In the genomic region with DNA sequence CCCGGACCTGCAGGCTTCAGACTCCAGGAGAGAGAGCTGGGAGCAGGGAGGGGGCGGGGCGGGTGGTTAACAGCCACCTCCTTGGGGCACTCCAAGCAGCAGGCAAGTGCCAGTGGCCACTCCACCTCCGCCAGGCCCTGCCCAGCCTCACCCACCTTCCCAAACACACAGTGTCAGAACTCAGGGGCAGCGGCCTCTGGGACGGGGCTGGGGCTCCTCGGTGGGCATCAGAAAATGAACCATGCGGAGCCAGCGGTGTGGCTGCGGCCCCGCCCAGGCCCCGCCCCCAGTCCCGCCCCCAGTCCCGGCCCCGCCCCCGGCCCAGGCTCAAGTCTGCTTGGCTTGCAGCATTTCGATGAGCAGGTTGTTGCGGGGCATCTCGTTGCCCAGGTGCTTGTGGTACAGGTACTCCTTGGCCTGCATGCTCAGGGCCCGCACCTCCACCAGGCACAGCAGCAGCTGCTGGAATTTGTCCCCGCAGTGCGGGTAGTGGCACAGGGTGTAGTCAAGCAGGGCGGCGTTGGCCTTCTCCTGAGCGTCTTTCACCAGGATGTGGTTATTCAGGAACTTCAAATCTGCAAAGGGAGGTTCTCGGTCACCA, we compare ENCODE assay signal across 23 cellular contexts. TPM values are rescaled to one million over a fixed set of nuclear protein-coding genes. Genes with fewer than 3 reads are reported as not detected.
DNase-seq lines count a peak whose midpoint lies in the region; ATAC-seq, FAIRE-seq and TF ChIP-seq lines count a peak whose summit lies in the region.
"Had no signal": no experiment of that assay in that cellular context is flagged by ENCODE, and none has a peak within 500 bp of the region (broad histone marks: within the 10 kb centered on the region; RNA-seq: fewer than 3 reads in every experiment).

No MANE protein-coding gene starts in this region.

- H3K27me3 ChIP-seq in mammary epithelial cell (ENCODE audit: insufficient read depth, low read length), result peaks cover 22% of the 10 kb centered on the region
- peaks cover 18% of the 10 kb centered on the region for H3K27me3 ChIP-seq in NT2/D1 (ENCODE audit: insufficient read depth, insufficient read length)
- H3K27me3 ChIP-seq in iPS-15b (ENCODE audit: control insufficient read depth, insufficient read depth, low read length), result peaks cover 46% of the 10 kb centered on the region
- peaks cover 4 to 16% of the 10 kb centered on the region in 2 donors for H3K27me3 ChIP-seq in small intestine (ENCODE audit: control insufficient read depth in 2 of 2, insufficient read depth in 2 of 2, low read length in 2 of 2)

- no peaks in the 10 kb centered on the region for H3K79me2 ChIP-seq in mammary epithelial cell (ENCODE audit: insufficient read depth, low read length)

- CTCF ChIA-PET in mammary epithelial cell (lab: Charles Lee; ENCODE audit: low non-redundant PET), result no interaction called here

- H3K4me1 ChIP-seq in mammary epithelial cell (ENCODE audit: insufficient read depth, low read length) (no peaks in the 10 kb centered on the region), NT2/D1 (ENCODE audit: insufficient read depth, insufficient read length) (peaks cover 32% of the 10 kb centered on the region), iPS-15b (ENCODE audit: control insufficient read depth, insufficient read depth, low read length) (peaks cover 11% of the 10 kb centered on the region), small intestine (ENCODE audit: control insufficient read depth in 2 of 2, insufficient read depth in 1 of 2, low read depth in 1 of 2, low read length in 1 of 2) (no peaks in the 10 kb centered on the region)

- intact Hi-C loops in mammary epithelial cell (cut with micrococcal nuclease), result no loop called here

- no peaks in the 10 kb centered on the region for H3K36me3 ChIP-seq in mammary epithelial cell (ENCODE audit: insufficient read depth, low read length)
- no peaks in the 10 kb centered on the region for H3K36me3 ChIP-seq in NT2/D1 (ENCODE audit: insufficient read depth, insufficient read length, low read length)
- H3K36me3 ChIP-seq in iPS-15b (ENCODE audit: control insufficient read depth, insufficient read depth, low read length), result no peaks in the 10 kb centered on the region
- H3K36me3 ChIP-seq in small intestine (ENCODE audit: control insufficient read depth in 2 of 2, insufficient read depth in 2 of 2, low read length in 2 of 2), result no peaks in the 10 kb centered on the region
- H3K36me3 ChIP-seq: colonic mucosa, neutrophil, WERI-Rb-1 had no signal

- H3K27ac ChIP-seq in mammary epithelial cell (ENCODE audit: insufficient read depth, low read depth, low read length) (no peak overlapping the region), small intestine (ENCODE audit: low read depth in 1 of 2, low read length in 1 of 2) (no peak overlapping the region)
- H3K27ac ChIP-seq: body of pancreas, colonic mucosa, neutrophil, WERI-Rb-1 had no signal

- BruUV-seq in mammary epithelial cell (replicated peaks; lab: Mats Ljungman, UMichigan), result no TSS peak

- 65% methylated on average over 8 of the region's 26 CpGs for WGBS in mammary epithelial cell (ENCODE audit: low coverage, missing lambda C conversion rate)
- 19 to 39% (median 27%) methylated on average over 26 of the region's 26 CpGs for WGBS in small intestine, 3 donors

- no peak overlapping the region for H3K4me2 ChIP-seq in mammary epithelial cell (ENCODE audit: insufficient read depth, low read depth, low read length)

- no peak for FAIRE-seq in small intestine (lab: Jason Lieb, UNC)
- FAIRE-seq: frontal cortex, islet of Langerhans had no signal

- H3K9ac ChIP-seq in mammary epithelial cell (ENCODE audit: insufficient read depth, low read length) (no peak overlapping the region), NT2/D1 (ENCODE audit: insufficient read length, low read depth) (peak overlapping the region; percentile 53), iPS-15b (ENCODE audit: low read depth, low read length) (no peak overlapping the region)

- no peak overlapping the region for H2AFZ ChIP-seq in mammary epithelial cell (ENCODE audit: low read depth, low read length)

- peaks cover 2% of the 10 kb centered on the region for H4K20me1 ChIP-seq in mammary epithelial cell (ENCODE audit: insufficient read depth, low read length)

- TF ChIP-seq CTCF in mammary epithelial cell (conservative IDR thresholded peaks at IDR 0.05 in 1 of 2, IDR thresholded peaks at IDR 0.05 in 1 of 2; ENCODE audit: extremely low read depth in 1 of 2, insufficient read depth in 1 of 2, low read depth in 1 of 2, low read length in 2 of 2), result no peak
- no peak for TF ChIP-seq CTCF in foreskin fibroblast (IDR thresholded peaks at IDR 0.05; ENCODE audit: low read depth, low read length)

- DNase-seq in T47D (ENCODE audit: low read depth in 1 of 2, low spot score in 1 of 2) (peak; percentile 54 to 84), mammary epithelial cell (no peak), NT2/D1 (ENCODE audit: low read depth, low spot score) (no peak), small intestine (peak; percentile 5), foreskin fibroblast (no peak)
- DNase-seq: activated CD8-positive, alpha-beta T cell treated with anti-CD3 and anti-CD28 coated beads, Interleukin-2, amount 10 ng/mL, durations not matched to agents 7 days and 5 days; activated T-cell treated with anti-CD3 and anti-CD28 coated beads, Interleukin-2, amount 50 U/mL, for 48 hours; body of pancreas; CD4-positive, alpha-beta memory T cell; colonic mucosa; KBM-7; NCI-H1092; NCI-H774; RPMI8226; WERI-Rb-1 had no signal

- H3K9me3 ChIP-seq in mammary epithelial cell (replicated peaks; ENCODE audit: insufficient read depth, low read length) (no peaks in the 10 kb centered on the region), NT2/D1 (ENCODE audit: insufficient read depth, low read length) (no peaks in the 10 kb centered on the region), iPS-15b (ENCODE audit: control insufficient read depth, insufficient read depth, low read length) (no peaks in the 10 kb centered on the region), small intestine (ENCODE audit: control insufficient read depth, low read depth) (no peaks in the 10 kb centered on the region)
- H3K9me3 ChIP-seq: body of pancreas, colonic mucosa, neutrophil had no signal

- dilution Hi-C loops in mammary epithelial cell (cut with HindIII; ENCODE audit: low sequenced_read_pairs), result loop anchor here (5.0 kb wide), 1 partner anchor 55 kb away; no protein-coding TSS in a partner anchor

- in situ Hi-C loops in T47D (cut with HindIII; ENCODE audit: low pct_unique_long_range_greater_than_20kb, low sequenced_read_pairs), result no loop called here
- in situ Hi-C loops in mammary epithelial cell (cut with MboI; ENCODE audit: low sequenced_read_pairs in 2 of 2), result no loop called here

- no peak for ATAC-seq in GM19351 (IDR thresholded peaks at IDR 0.05; ENCODE audit: unreplicated experiment)
- ATAC-seq in GM21723 (IDR thresholded peaks at IDR 0.05; ENCODE audit: unreplicated experiment), result no peak
- ATAC-seq: activated CD8-positive, alpha-beta T cell treated with anti-CD3 and anti-CD28 coated beads, Interleukin-2, amount 10 ng/mL, durations not matched to agents 7 days and 5 days; body of pancreas had no signal

- H3K4me3 ChIP-seq in mammary epithelial cell (replicated peaks in 1 of 3; ENCODE audit: insufficient read depth in 1 of 3, low read depth in 2 of 3, low read length in 3 of 3) (no peak overlapping the region), NT2/D1 (ENCODE audit: insufficient read length, low read depth) (no peak overlapping the region), iPS-15b (ENCODE audit: low read depth, low read length) (peak overlapping the region; percentile 43), small intestine (ENCODE audit: low read depth in 1 of 2, low read length in 2 of 2) (no peak overlapping the region), foreskin fibroblast (ENCODE audit: low read depth in 1 of 2, low read length in 2 of 2) (no peak overlapping the region)
- H3K4me3 ChIP-seq: body of pancreas, colonic mucosa had no signal

RNA-seq across cellular contexts. Expression of a gene that starts 24.7 kb away (rescaled TPM):
- not detected for total RNA-seq in mammary epithelial cell
- polyA plus RNA-seq in mammary epithelial cell (not detected), small intestine (under 1 TPM; 0.01 to 0.27 (median 0.22) TPM)
- not detected for polyA minus RNA-seq in mammary epithelial cell
- total RNA-seq: activated CD8-positive, alpha-beta T cell treated with anti-CD3 and anti-CD28 coated beads, Interleukin-2, amount 10 ng/mL, durations not matched to agents 7 days and 5 days; body of pancreas; CD4-positive, alpha-beta memory T cell; frontal cortex; T-helper 1 cell treated with Interleukin-12 subunit alpha and Interleukin-12 subunit beta and Interleukin-4 antibody, amounts not matched to agents 30 ng/mL and 1 ng/mL, for 36 hours; urinary bladder had no signal
- polyA plus RNA-seq: CD4-positive, alpha-beta memory T cell; urinary bladder had no signal

RNA-seq across cellular contexts. Expression of a gene that starts 32.3 kb away (rescaled TPM):
- total RNA-seq in mammary epithelial cell, result under 1 TPM; 0.50 to 0.52 TPM
- 0.10 TPM for polyA plus RNA-seq in mammary epithelial cell
- polyA minus RNA-seq in mammary epithelial cell, result not detected
- polyA plus RNA-seq in small intestine, result not detected
- total RNA-seq: activated CD8-positive, alpha-beta T cell treated with anti-CD3 and anti-CD28 coated beads, Interleukin-2, amount 10 ng/mL, durations not matched to agents 7 days and 5 days; body of pancreas; CD4-positive, alpha-beta memory T cell; colonic mucosa; frontal cortex; T-helper 1 cell treated with Interleukin-12 subunit alpha and Interleukin-12 subunit beta and Interleukin-4 antibody, amounts not matched to agents 30 ng/mL and 1 ng/mL, for 36 hours; urinary bladder had no signal
- polyA plus RNA-seq: CD4-positive, alpha-beta memory T cell; urinary bladder had no signal

Comparison
In these comparisons a context has a peak if more than half of its experiments do, and no peak if none do; other contexts are left out.
1. DNase-seq: peak in T47D (2 of 2) and small intestine (single experiment); none in mammary epithelial cell (single experiment), NT2/D1 (single experiment) and foreskin fibroblast (0 of 2).